In genomic region chr7:5445991-5446594, GRCh38 we compare ENCODE assay signal across 18 cellular contexts. TPM values are rescaled to one million over a fixed set of nuclear protein-coding genes. Genes with fewer than 3 reads are reported as not detected.
DNase-seq lines count a peak whose midpoint lies in the region; ATAC-seq and TF ChIP-seq lines count a peak whose summit lies in the region.
"Had no signal": no experiment of that assay in that cellular context is flagged by ENCODE, and none has a peak within 500 bp of the region (broad histone marks: within the 10 kb centered on the region; RNA-seq: fewer than 3 reads in every experiment).

No MANE protein-coding gene starts in this region.

- no peaks in the 10 kb centered on the region for H3K27me3 ChIP-seq in hepatocyte
- H3K27me3 ChIP-seq in HAP-1 (ENCODE audit: low read depth): no peaks in the 10 kb centered on the region
- H3K27me3 ChIP-seq: right atrium auricular region, stomach had no signal

- peak overlapping the region; percentile 8 for H3K4me2 ChIP-seq in hepatocyte

- H3K79me2 ChIP-seq in hepatocyte: no peaks in the 10 kb centered on the region

- no peak for TF ChIP-seq CTCF in WTC11 (IDR thresholded peaks at IDR 0.05)
- no peak for TF ChIP-seq CTCF in hepatocyte (IDR thresholded peaks at IDR 0.05; ENCODE audit: poor library complexity)

- H3K4me3 ChIP-seq in hepatocyte (no peak overlapping the region), HAP-1 (no peak overlapping the region)
- H3K4me3 ChIP-seq: lung, right atrium auricular region, stomach had no signal

- H3K9me3 ChIP-seq in hepatocyte (ENCODE audit: low read depth) (no peaks in the 10 kb centered on the region), HAP-1 (no peaks in the 10 kb centered on the region)
- H3K9me3 ChIP-seq: right atrium auricular region, stomach had no signal

- CTCF ChIA-PET in WTC11 (lab: Charles Lee): no interaction called here

- in situ Hi-C loops in HAP-1 (cut with MboI; ENCODE audit: low sequenced_read_pairs): no loop called here

- H3K4me1 Mint-ChIP-seq in WTC11: peaks cover 3% of the 10 kb centered on the region

- H3K9me2 ChIP-seq in hepatocyte (replicated peaks; ENCODE audit: insufficient read depth): no peaks in the 10 kb centered on the region

- H2AFZ ChIP-seq in hepatocyte: no peak overlapping the region

- H4K20me1 ChIP-seq in hepatocyte (ENCODE audit: insufficient read depth, poor library complexity, severe bottlenecking): no peaks in the 10 kb centered on the region

- H3K27ac ChIP-seq in hepatocyte: no peak overlapping the region
- H3K27ac ChIP-seq: HL-60, right atrium auricular region, stomach had no signal

- H3K4me1 ChIP-seq in hepatocyte (ENCODE audit: insufficient read depth): peaks cover 17% of the 10 kb centered on the region
- no peaks in the 10 kb centered on the region for H3K4me1 ChIP-seq in HAP-1

- no peaks in the 10 kb centered on the region for H3K36me3 Mint-ChIP-seq in WTC11
- H3K36me3 Mint-ChIP-seq: activated naive CD8-positive, alpha-beta T cell had no signal

- ATAC-seq in WTC11 (no peak), HG02885 (IDR thresholded peaks at IDR 0.05; ENCODE audit: poor library complexity, unreplicated experiment) (no peak), HG02852 (IDR thresholded peaks at IDR 0.05; ENCODE audit: unreplicated experiment) (no peak)

- H3K27me3 Mint-ChIP-seq in WTC11 (ENCODE audit: low read depth): peaks cover 25% of the 10 kb centered on the region
- H3K27me3 Mint-ChIP-seq: activated naive CD8-positive, alpha-beta T cell had no signal

- no peak overlapping the region for H3K4me3 Mint-ChIP-seq in WTC11
- H3K4me3 Mint-ChIP-seq: activated naive CD8-positive, alpha-beta T cell had no signal

- WGBS in hepatocyte (ENCODE audit: low lambda C conversion rate, missing lambda C conversion rate): 61% methylated on average over 19 of the region's 19 CpGs

- H3K36me3 ChIP-seq in hepatocyte (replicated peaks; ENCODE audit: insufficient read depth, low read depth) (no peaks in the 10 kb centered on the region), HAP-1 (replicated peaks) (no peaks in the 10 kb centered on the region)
- H3K36me3 ChIP-seq: right atrium auricular region, stomach had no signal

- POLR2A ChIA-PET in WTC11 (lab: Charles Lee): no interaction called here

- peak; percentile 20 for DNase-seq in NCI-H2227 (lab: John Stamatoyannopoulos, UW; ENCODE audit: unreplicated experiment)
- DNase-seq in NCI-H2227 treated with DMSO at 0.1 percent for 48 hours (lab: John Stamatoyannopoulos, UW): no peak
- DNase-seq in WTC11 (ENCODE audit: low spot score): no peak
- no peak for DNase-seq in hepatocyte (ENCODE audit: low spot score)
- peak; percentile 33 for DNase-seq in superior temporal gyrus (ENCODE audit: extremely low spot score)
- DNase-seq in HAP-1 (ENCODE audit: low spot score in 2 of 2): no peak
- DNase-seq: activated CD4-positive, alpha-beta T cell treated with anti-CD3 and anti-CD28 coated beads for 1 hour; effector memory CD4-positive, alpha-beta T cell; NCI-H1417; Right ventricle myocardium superior; stimulated activated CD4-positive, alpha-beta T cell treated with anti-CD3 and anti-CD28 coated beads, Interleukin-15, amount 100 ng/mL, for 24 hours; stomach had no signal

- no peak overlapping the region for H3K27ac Mint-ChIP-seq in WTC11
- H3K27ac Mint-ChIP-seq: activated naive CD8-positive, alpha-beta T cell had no signal

- H3K9me3 Mint-ChIP-seq in WTC11: no peaks in the 10 kb centered on the region

TF ChIP-seq in WTC11, 78 proteins besides CTCF, POLR2A, EP300 and RAD21:
- TF ChIP-seq SMAD4 (CRISPR knock-in tag; IDR thresholded peaks at IDR 0.05) (no peak), GABPB1 (CRISPR knock-in tag; IDR thresholded peaks at IDR 0.05) (peak; percentile 42; the same call in 1 of the 2 replicates), ETV6 (CRISPR knock-in tag; IDR thresholded peaks at IDR 0.05) (no peak)

RNA-seq across cellular contexts. Expression of gene TNRC18, which starts 22.5 kb away (rescaled TPM):
- 29.1 to 55.0 TPM (median 34.2 TPM) in 3 replicates for total RNA-seq in WTC11 (2021)
- total RNA-seq in hepatocyte: 28.2 and 52.8 TPM in 2 replicates
- polyA plus RNA-seq in hepatocyte: 15.2 and 18.1 TPM in 2 replicates

Comparison
In these comparisons a context has a peak if more than half of its experiments do, and no peak if none do; other contexts are left out.
1. DNase-seq: peak in NCI-H2227 (single experiment) and superior temporal gyrus (single experiment); none in NCI-H2227 treated with DMSO at 0.1 percent for 48 hours (single experiment), WTC11 (single experiment), hepatocyte (single experiment) and HAP-1 (0 of 2).